In the genomic region with DNA sequence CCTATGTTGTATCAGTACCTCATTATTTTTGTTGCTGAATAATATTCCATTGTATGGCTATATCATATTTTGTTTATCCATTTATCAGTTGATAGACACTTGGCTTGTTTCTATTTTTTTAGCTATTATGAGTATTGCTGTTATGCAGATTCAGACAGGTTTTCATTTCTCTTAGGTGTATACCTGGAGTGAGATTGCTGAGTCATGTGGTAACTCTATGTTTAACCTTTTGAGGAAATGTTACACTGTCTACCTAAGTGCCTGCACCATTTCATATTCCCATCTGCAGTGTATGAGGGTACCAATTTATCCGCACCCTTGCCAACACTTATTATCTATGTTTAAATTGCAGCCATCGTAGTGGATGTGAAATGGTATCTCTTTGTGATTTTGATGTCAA, we compare ENCODE assay signal across 3 cellular contexts.
TF ChIP-seq lines count a peak whose summit lies in the region.

No MANE protein-coding gene starts in this region.

TF ChIP-seq in IMR-90, 13 proteins besides CTCF, POLR2A, EP300 and RAD21:
- TF ChIP-seq NFE2L2 (IDR thresholded peaks at IDR 0.05; ENCODE audit: low read depth, low read length) (peak; percentile 34; the same call in 1 of the 2 replicates), RFX5 (IDR thresholded peaks at IDR 0.05; ENCODE audit: low read depth, low read length) (no peak)

TF ChIP-seq in HepG2, 621 proteins besides CTCF, POLR2A, EP300 and RAD21:
- TF ChIP-seq GABPB1 (CRISPR knock-in tag; IDR thresholded peaks at IDR 0.05) (no peak), ZNF7 (CRISPR knock-in tag; IDR thresholded peaks at IDR 0.05) (0 out of 2 replicates have a peak, but pooled peaks have one; percentile 41), SIN3A (IDR thresholded peaks at IDR 0.05; ENCODE audit: borderline replicate concordance, low read depth, low read length) (no peak), SALL1 (CRISPR knock-in tag; IDR thresholded peaks at IDR 0.05) (no peak), NFE2L2 (IDR thresholded peaks at IDR 0.05; ENCODE audit: low read length) (peak; percentile 45; the same call in 1 of the 2 replicates), ZSCAN30 (CRISPR knock-in tag; IDR thresholded peaks at IDR 0.05) (no peak), MEIS2 (CRISPR knock-in tag; IDR thresholded peaks at IDR 0.05) (no peak), ZBTB20 (CRISPR knock-in tag; IDR thresholded peaks at IDR 0.05; ENCODE audit: borderline replicate concordance, low read depth) (no peak), ZNF24 (IDR thresholded peaks at IDR 0.05) (no peak), MAFK (conservative IDR thresholded peaks at IDR 0.05 in 1 of 2, IDR thresholded peaks at IDR 0.05 in 1 of 2; ENCODE audit: low read length in 2 of 2) (peak in 1 of 2 experiments; percentile 17; a peak in 1 of 4 replicates), ZNF792 (CRISPR knock-in tag; IDR thresholded peaks at IDR 0.05) (no peak)

TF ChIP-seq in GM23338, 12 proteins besides CTCF, POLR2A, EP300 and RAD21:
- no peak for TF ChIP-seq NANOG (IDR thresholded peaks at IDR 0.05; ENCODE audit: borderline replicate concordance)
- no peak for TF ChIP-seq STAT1 (IDR thresholded peaks at IDR 0.05; ENCODE audit: unreplicated experiment)
- no peak for TF ChIP-seq EZH2phosphoT487 (IDR thresholded peaks at IDR 0.05; ENCODE audit: unreplicated experiment)
- no peak for TF ChIP-seq ZNF114 (CRISPR knock-in tag; IDR thresholded peaks at IDR 0.05)
- no peak for TF ChIP-seq ZNF331 (CRISPR knock-in tag; IDR thresholded peaks at IDR 0.05; ENCODE audit: low read depth)
- no peak for TF ChIP-seq JUNB (IDR thresholded peaks at IDR 0.05; ENCODE audit: unreplicated experiment)
- no peak for TF ChIP-seq EZH2 (IDR thresholded peaks at IDR 0.05; ENCODE audit: low read depth, unreplicated experiment)
- TF ChIP-seq, protein P1, sequence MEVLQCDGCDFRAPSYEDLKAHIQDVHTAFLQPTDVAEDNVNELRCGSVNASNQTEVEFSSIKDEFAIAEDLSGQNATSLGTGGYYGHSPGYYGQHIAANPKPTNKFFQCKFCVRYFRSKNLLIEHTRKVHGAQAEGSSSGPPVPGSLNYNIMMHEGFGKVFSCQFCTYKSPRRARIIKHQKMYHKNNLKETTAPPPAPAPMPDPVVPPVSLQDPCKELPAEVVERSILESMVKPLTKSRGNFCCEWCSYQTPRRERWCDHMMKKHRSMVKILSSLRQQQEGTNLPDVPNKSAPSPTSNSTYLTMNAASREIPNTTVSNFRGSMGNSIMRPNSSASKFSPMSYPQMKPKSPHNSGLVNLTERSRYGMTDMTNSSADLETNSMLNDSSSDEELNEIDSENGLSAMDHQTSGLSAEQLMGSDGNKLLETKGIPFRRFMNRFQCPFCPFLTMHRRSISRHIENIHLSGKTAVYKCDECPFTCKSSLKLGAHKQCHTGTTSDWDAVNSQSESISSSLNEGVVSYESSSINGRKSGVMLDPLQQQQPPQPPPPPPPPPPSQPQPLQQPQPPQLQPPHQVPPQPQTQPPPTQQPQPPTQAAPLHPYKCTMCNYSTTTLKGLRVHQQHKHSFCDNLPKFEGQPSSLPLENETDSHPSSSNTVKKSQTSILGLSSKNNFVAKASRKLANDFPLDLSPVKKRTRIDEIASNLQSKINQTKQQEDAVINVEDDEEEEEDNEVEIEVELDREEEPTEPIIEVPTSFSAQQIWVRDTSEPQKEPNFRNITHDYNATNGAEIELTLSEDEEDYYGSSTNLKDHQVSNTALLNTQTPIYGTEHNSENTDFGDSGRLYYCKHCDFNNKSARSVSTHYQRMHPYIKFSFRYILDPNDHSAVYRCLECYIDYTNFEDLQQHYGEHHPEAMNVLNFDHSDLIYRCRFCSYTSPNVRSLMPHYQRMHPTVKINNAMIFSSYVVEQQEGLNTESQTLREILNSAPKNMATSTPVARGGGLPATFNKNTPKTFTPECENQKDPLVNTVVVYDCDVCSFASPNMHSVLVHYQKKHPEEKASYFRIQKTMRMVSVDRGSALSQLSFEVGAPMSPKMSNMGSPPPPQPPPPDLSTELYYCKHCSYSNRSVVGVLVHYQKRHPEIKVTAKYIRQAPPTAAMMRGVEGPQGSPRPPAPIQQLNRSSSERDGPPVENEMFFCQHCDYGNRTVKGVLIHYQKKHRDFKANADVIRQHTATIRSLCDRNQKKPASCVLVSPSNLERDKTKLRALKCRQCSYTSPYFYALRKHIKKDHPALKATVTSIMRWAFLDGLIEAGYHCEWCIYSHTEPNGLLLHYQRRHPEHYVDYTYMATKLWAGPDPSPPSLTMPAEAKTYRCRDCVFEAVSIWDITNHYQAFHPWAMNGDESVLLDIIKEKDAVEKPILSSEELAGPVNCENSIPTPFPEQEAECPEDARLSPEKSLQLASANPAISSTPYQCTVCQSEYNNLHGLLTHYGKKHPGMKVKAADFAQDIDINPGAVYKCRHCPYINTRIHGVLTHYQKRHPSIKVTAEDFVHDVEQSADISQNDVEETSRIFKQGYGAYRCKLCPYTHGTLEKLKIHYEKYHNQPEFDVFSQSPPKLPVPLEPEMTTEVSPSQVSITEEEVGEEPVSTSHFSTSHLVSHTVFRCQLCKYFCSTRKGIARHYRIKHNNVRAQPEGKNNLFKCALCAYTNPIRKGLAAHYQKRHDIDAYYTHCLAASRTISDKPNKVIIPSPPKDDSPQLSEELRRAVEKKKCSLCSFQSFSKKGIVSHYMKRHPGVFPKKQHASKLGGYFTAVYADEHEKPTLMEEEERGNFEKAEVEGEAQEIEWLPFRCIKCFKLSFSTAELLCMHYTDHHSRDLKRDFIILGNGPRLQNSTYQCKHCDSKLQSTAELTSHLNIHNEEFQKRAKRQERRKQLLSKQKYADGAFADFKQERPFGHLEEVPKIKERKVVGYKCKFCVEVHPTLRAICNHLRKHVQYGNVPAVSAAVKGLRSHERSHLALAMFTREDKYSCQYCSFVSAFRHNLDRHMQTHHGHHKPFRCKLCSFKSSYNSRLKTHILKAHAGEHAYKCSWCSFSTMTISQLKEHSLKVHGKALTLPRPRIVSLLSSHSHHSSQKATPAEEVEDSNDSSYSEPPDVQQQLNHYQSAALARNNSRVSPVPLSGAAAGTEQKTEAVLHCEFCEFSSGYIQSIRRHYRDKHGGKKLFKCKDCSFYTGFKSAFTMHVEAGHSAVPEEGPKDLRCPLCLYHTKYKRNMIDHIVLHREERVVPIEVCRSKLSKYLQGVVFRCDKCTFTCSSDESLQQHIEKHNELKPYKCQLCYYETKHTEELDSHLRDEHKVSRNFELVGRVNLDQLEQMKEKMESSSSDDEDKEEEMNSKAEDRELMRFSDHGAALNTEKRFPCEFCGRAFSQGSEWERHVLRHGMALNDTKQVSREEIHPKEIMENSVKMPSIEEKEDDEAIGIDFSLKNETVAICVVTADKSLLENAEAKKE (CRISPR knock-in tag; IDR thresholded peaks at IDR 0.05): no peak
- TF ChIP-seq, protein P2, sequence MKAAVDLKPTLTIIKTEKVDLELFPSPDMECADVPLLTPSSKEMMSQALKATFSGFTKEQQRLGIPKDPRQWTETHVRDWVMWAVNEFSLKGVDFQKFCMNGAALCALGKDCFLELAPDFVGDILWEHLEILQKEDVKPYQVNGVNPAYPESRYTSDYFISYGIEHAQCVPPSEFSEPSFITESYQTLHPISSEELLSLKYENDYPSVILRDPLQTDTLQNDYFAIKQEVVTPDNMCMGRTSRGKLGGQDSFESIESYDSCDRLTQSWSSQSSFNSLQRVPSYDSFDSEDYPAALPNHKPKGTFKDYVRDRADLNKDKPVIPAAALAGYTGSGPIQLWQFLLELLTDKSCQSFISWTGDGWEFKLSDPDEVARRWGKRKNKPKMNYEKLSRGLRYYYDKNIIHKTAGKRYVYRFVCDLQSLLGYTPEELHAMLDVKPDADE (IDR thresholded peaks at IDR 0.05): no peak
- no peak for TF ChIP-seq CREB1 (CRISPR knock-in tag; IDR thresholded peaks at IDR 0.05; ENCODE audit: low read depth)
